Comparison of ENCODE assay signal across 11 cellular contexts in the genomic region with DNA sequence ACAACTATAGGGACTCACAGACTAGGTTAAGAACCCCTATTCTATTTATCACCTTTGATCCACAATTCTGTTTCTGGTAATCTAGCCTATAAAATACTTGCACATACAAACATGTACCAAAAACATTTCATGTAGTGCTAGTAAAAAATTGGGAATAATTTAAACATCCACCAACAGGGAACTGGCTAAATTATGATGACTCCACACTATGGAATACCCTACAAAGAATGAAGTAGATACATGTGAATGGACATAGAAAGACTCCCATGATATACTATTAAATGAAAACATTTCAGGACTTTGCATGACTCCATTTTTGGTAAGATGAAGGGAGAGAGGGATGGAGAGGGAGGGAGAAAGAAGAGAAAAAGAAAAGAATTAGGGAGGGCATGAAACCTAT.
"Had no signal": no experiment of that assay in that cellular context is flagged by ENCODE, and none has a peak within 500 bp of the region (broad histone marks: within the 10 kb centered on the region; RNA-seq: fewer than 3 reads in every experiment).

No MANE protein-coding gene starts in this region.

- FAIRE-seq: H1, H54 had no signal

- H3K27ac ChIP-seq: GM23248 had no signal

- H2AFZ ChIP-seq: GM23248, GM23338 had no signal

- H3K4me1 Mint-ChIP-seq: GM23338, H9 had no signal

- DNase-seq: GM23248, GOT3, H7, H9, HCEC 1CT, HFFc6 had no signal

- H3K4me3 Mint-ChIP-seq: GM23338, H9, HFFc6 had no signal

- H3K4me2 ChIP-seq: GM23338 had no signal

- H3K9me3 Mint-ChIP-seq: GM23338, H9, HFFc6 had no signal

- H3K36me3 ChIP-seq: HAP-1 had no signal

- ATAC-seq: GM23338, HCT116 had no signal

- H3K9me3 ChIP-seq: HAP-1 had no signal

- H3K27ac Mint-ChIP-seq: GM23338, H9, HFFc6 had no signal

- H3K4me3 ChIP-seq: GM23248, GM23338, HAP-1 had no signal

- H3K9ac ChIP-seq: GM23248 had no signal
